In genomic region chr14:55383039-55383438, GRCh38 we compare ENCODE assay signal across 19 cellular contexts. TPM values are rescaled to one million over a fixed set of nuclear protein-coding genes. Genes with fewer than 3 reads are reported as not detected.
A peak's percentile ranks its signal among the peaks of the same experiment; 100 is the strongest.
DNase-seq lines count a peak whose midpoint lies in the region; ATAC-seq and TF ChIP-seq lines count a peak whose summit lies in the region.
"Had no signal": no experiment of that assay in that cellular context is flagged by ENCODE, and none has a peak within 500 bp of the region (broad histone marks: within the 10 kb centered on the region; RNA-seq: fewer than 3 reads in every experiment).

No MANE protein-coding gene starts in this region.

- peaks cover 25% of the 10 kb centered on the region for H3K36me3 Mint-ChIP-seq in chondrocyte (ENCODE audit: low read depth)

- H3K4me1 Mint-ChIP-seq in chondrocyte (ENCODE audit: low read depth): peaks cover 13% of the 10 kb centered on the region
- H3K4me1 Mint-ChIP-seq: activated B cell treated with CpG ODN at 0.5 μM for 24 hours, nephron had no signal

- no peaks in the 10 kb centered on the region for H3K27me3 Mint-ChIP-seq in chondrocyte (ENCODE audit: low read depth)
- H3K27me3 Mint-ChIP-seq: activated B cell treated with CpG ODN at 0.5 μM for 24 hours; activated CD8-positive, alpha-beta memory T cell treated with anti-CD3 and anti-CD28 coated beads, Interleukin-2, amount 10 ng/mL, durations not matched to agents 7 days and 5 days; activated naive CD4-positive, alpha-beta T cell treated with anti-CD3 and anti-CD28 coated beads, Interleukin-2, amount 10 ng/mL, durations not matched to agents 7 days and 5 days had no signal

- H3K4me1 ChIP-seq in aorta (ENCODE audit: control insufficient read depth in 1 of 2, insufficient read depth in 2 of 2, low read length in 2 of 2): peaks cover 4 to 11% of the 10 kb centered on the region in 2 donors

- no peak overlapping the region for H3K4me3 Mint-ChIP-seq in chondrocyte (ENCODE audit: unreplicated experiment)
- H3K4me3 Mint-ChIP-seq: activated B cell treated with CpG ODN at 0.5 μM for 24 hours; activated CD8-positive, alpha-beta memory T cell treated with anti-CD3 and anti-CD28 coated beads, Interleukin-2, amount 10 ng/mL, durations not matched to agents 7 days and 5 days; activated naive CD4-positive, alpha-beta T cell treated with anti-CD3 and anti-CD28 coated beads, Interleukin-2, amount 10 ng/mL, durations not matched to agents 7 days and 5 days; nephron had no signal

- peak; percentile 66 for ATAC-seq in Right ventricle myocardium inferior
- ATAC-seq in aorta (ENCODE audit: low FRiP score): peak; percentile 61
- ATAC-seq: activated CD8-positive, alpha-beta memory T cell treated with anti-CD3 and anti-CD28 coated beads, Interleukin-2, amount 10 ng/mL, durations not matched to agents 7 days and 5 days had no signal

- TF ChIP-seq CTCF in chondrocyte (IDR thresholded peaks at IDR 0.05): no peak

- WGBS in aorta, 2 donors: 3 to 13% methylated on average over 9 of the region's 9 CpGs

- H3K36me3 ChIP-seq in aorta (ENCODE audit: control insufficient read depth in 1 of 2, insufficient read depth in 2 of 2, low read length in 1 of 2): peaks cover 2% of the 10 kb centered on the region in 2 donors

- H3K4me3 ChIP-seq in aorta (ENCODE audit: low read length in 2 of 2): no peak overlapping the region
- H3K4me3 ChIP-seq: transverse colon had no signal

- H3K9me3 ChIP-seq in aorta (ENCODE audit: control insufficient read depth, low read length): no peaks in the 10 kb centered on the region
- H3K9me3 ChIP-seq: transverse colon had no signal

- intact Hi-C loops in Right ventricle myocardium inferior (cut with DNase I) (no loop called here), cardiac septum (cut with DNase I) (no loop called here), aorta (cut with DNase I) (loop anchor here (1.0 to 2.0 kb wide), 2 partner anchors 15 to 16 kb away; no protein-coding TSS in a partner anchor)

- H3K27ac ChIP-seq in aorta (ENCODE audit: low read depth in 1 of 2, low read length in 2 of 2): peak overlapping the region in 1 of 2 donors; percentile 71
- H3K27ac ChIP-seq: transverse colon had no signal

- H3K27ac Mint-ChIP-seq in chondrocyte (ENCODE audit: unreplicated experiment): peak overlapping the region; percentile 80
- H3K27ac Mint-ChIP-seq: activated B cell treated with CpG ODN at 0.5 μM for 24 hours; activated CD8-positive, alpha-beta memory T cell treated with anti-CD3 and anti-CD28 coated beads, Interleukin-2, amount 10 ng/mL, durations not matched to agents 7 days and 5 days; activated naive CD4-positive, alpha-beta T cell treated with anti-CD3 and anti-CD28 coated beads, Interleukin-2, amount 10 ng/mL, durations not matched to agents 7 days and 5 days; nephron had no signal

- no peak for DNase-seq in Right ventricle myocardium inferior (ENCODE audit: missing footprints)
- DNase-seq in cardiac septum (ENCODE audit: low spot score): no peak
- no peak for DNase-seq in chondrocyte (ENCODE audit: low spot score)
- DNase-seq in iris pigment epithelial cell (ENCODE audit: low read depth): peak; percentile 53
- DNase-seq in aorta: peak in 1 of 2 donors; percentile 57
- DNase-seq in DMS153 treated with DMSO at 0.1 percent for 48 hours (lab: John Stamatoyannopoulos, UW; ENCODE audit: unreplicated experiment): no peak
- no peak for DNase-seq in midbrain (lab: John Stamatoyannopoulos, UW)
- no peak for DNase-seq in cortex of kidney (lab: John Stamatoyannopoulos, UW)
- DNase-seq: activated B cell treated with CpG ODN at 0.5 μM for 24 hours; activated CD8-positive, alpha-beta memory T cell treated with anti-CD3 and anti-CD28 coated beads, Interleukin-2, amount 10 ng/mL, durations not matched to agents 7 days and 5 days; activated naive CD4-positive, alpha-beta T cell treated with anti-CD3 and anti-CD28 coated beads, Interleukin-2, amount 10 ng/mL, durations not matched to agents 7 days and 5 days; NCI-H187 treated with DMSO at 0.1 percent for 48 hours; NCI-H524; stimulated activated CD4-positive, alpha-beta T cell treated with anti-CD3 and anti-CD28 coated beads, Interleukin-2, amount 100 ng/mL, for 48 hours; transverse colon had no signal

- no peaks in the 10 kb centered on the region for H3K27me3 ChIP-seq in aorta (ENCODE audit: control insufficient read depth in 1 of 2, insufficient read depth in 2 of 2, low read length in 1 of 2)
- H3K27me3 ChIP-seq: transverse colon had no signal

- H3K9me3 Mint-ChIP-seq in chondrocyte (ENCODE audit: low read depth): no peaks in the 10 kb centered on the region
- H3K9me3 Mint-ChIP-seq: activated B cell treated with CpG ODN at 0.5 μM for 24 hours; activated naive CD4-positive, alpha-beta T cell treated with anti-CD3 and anti-CD28 coated beads, Interleukin-2, amount 10 ng/mL, durations not matched to agents 7 days and 5 days; nephron had no signal

RNA-seq across cellular contexts. Expression of gene ATG14, which starts 28.6 kb away (rescaled TPM):
- total RNA-seq in Right ventricle myocardium inferior (12.8 TPM), cardiac septum (12.5 TPM), chondrocyte (8.9 to 11.1 TPM (median 10.6 TPM) in 3 replicates), aorta (10 to 100 TPM; 18.7 to 19.4 TPM)
- 10 to 100 TPM in 1 of 2 donors, 1 to 10 TPM in 1; 6.0 to 11.5 TPM for polyA plus RNA-seq in aorta

RNA-seq across cellular contexts. Expression of gene TBPL2, which starts 57.4 kb away (rescaled TPM):
- total RNA-seq in Right ventricle myocardium inferior: not detected
- not detected for total RNA-seq in cardiac septum
- not detected in 3 replicates for total RNA-seq in chondrocyte
- not detected for total RNA-seq in aorta
- polyA plus RNA-seq in aorta: not detected
- total RNA-seq: activated B cell treated with CpG ODN at 0.5 μM for 24 hours; activated CD8-positive, alpha-beta memory T cell treated with anti-CD3 and anti-CD28 coated beads, Interleukin-2, amount 10 ng/mL, durations not matched to agents 7 days and 5 days; epithelial cell of proximal tubule; T-helper 1 cell treated with Interleukin-12 subunit alpha and Interleukin-12 subunit beta and Interleukin-4 antibody, amounts not matched to agents 30 ng/mL and 1 ng/mL, for 36 hours; transverse colon had no signal
- polyA plus RNA-seq: AG04450 had no signal

Comparison
In these comparisons a context has a peak if more than half of its experiments do, and no peak if none do; other contexts are left out.
1. intact Hi-C loops: an anchor here in aorta (1.0 to 2.0 kb wide); none called in Right ventricle myocardium inferior and cardiac septum.